ENCODE assay signal across 8 cellular contexts in the genomic region with DNA sequence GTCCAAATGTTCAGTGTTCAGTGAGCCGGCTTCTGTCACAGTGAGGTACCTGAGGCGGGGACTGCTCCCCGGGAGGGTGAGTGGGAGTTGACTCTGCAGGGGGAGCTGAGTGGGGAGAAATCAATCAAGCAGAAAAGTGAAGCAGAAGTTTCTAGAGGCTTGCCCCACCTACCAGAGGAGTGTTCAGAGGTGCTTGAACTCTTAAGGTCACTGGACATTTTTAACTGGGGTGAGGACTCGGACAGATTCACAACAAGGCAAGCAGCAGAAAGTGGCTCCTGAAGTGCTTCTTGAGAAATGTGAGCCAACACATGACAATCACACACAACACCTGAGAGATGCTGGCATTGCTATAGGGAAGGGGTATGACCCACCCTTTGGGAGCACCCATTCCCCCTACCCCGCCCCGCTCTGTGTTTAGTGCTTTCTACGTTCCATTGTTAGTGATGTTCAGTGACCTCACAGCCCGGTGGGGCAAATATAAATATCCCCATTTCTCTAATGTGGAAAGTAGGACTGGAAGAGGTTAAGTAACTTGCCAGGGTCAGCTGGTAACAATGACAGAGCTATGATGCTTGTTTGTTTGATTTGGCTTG. TPM values are rescaled to one million over a fixed set of nuclear protein-coding genes. Genes with fewer than 3 reads are reported as not detected.
DNase-seq lines count a peak whose midpoint lies in the region; ATAC-seq and TF ChIP-seq lines count a peak whose summit lies in the region.

No MANE protein-coding gene starts in this region.

- H3K4me1 Mint-ChIP-seq in endothelial cell (ENCODE audit: unreplicated experiment) = peaks cover 55% of the 10 kb centered on the region

- peak overlapping the region; percentile 58 for H3K27ac ChIP-seq in psoas muscle

- H3K27ac Mint-ChIP-seq in endothelial cell (ENCODE audit: unreplicated experiment) = peak overlapping the region; percentile 40

- WGBS in psoas muscle, 3 donors = 85 to 88% (median 87%) methylated on average over 8 of the region's 8 CpGs

- TF ChIP-seq CTCF in GM12865 (IDR thresholded peaks at IDR 0.05; ENCODE audit: insufficient read depth, low read depth, low read length, missing control alignments) = no peak
- no peak for TF ChIP-seq CTCF in endothelial cell (IDR thresholded peaks at IDR 0.05; ENCODE audit: unreplicated experiment)
- TF ChIP-seq CTCF in psoas muscle (IDR thresholded peaks at IDR 0.05) = no peak

- no peaks in the 10 kb centered on the region for H3K27me3 ChIP-seq in psoas muscle (ENCODE audit: insufficient read depth in 3 of 3, low read length in 2 of 3)

- H3K9me3 Mint-ChIP-seq in endothelial cell (ENCODE audit: unreplicated experiment) = no peaks in the 10 kb centered on the region

- TF ChIP-seq RAD21 in Ishikawa (IDR thresholded peaks at IDR 0.05; ENCODE audit: low read depth) = peak; percentile 14; the same call in 1 of the 2 replicates

- intact Hi-C loops in psoas muscle (cut with DNase I) = loop anchor here in 1 of 2 donors (2.0 kb wide), 2 partner anchors 83 to 173 kb away; no protein-coding TSS in a partner anchor

- H3K36me3 Mint-ChIP-seq in endothelial cell (ENCODE audit: low read depth, unreplicated experiment) = peaks cover 3% of the 10 kb centered on the region

- H3K4me3 ChIP-seq in GM12865 (ENCODE audit: low read depth, low read length) (peak overlapping the region; percentile 23), psoas muscle (no peak overlapping the region)

- peak overlapping the region; percentile 28 for H3K4me3 Mint-ChIP-seq in endothelial cell (ENCODE audit: unreplicated experiment)

- peaks cover 7% of the 10 kb centered on the region for H3K27me3 Mint-ChIP-seq in endothelial cell (ENCODE audit: unreplicated experiment)

- TF ChIP-seq EP300 in Ishikawa (IDR thresholded peaks at IDR 0.05; ENCODE audit: borderline replicate concordance) = peak; percentile 80

- DNase-seq in GM12865 (ENCODE audit: low read depth) (peak; percentile 60), endothelial cell (ENCODE audit: low spot score) (no peak), psoas muscle (no peak), middle frontal gyrus (ENCODE audit: extremely low spot score, low spot score) (no peak), NCI-H345 (lab: John Stamatoyannopoulos, UW) (no peak), NCI-H524 (lab: John Stamatoyannopoulos, UW) (no peak)

- H3K4me1 ChIP-seq in psoas muscle = peaks cover 12% of the 10 kb centered on the region

- no peaks in the 10 kb centered on the region for H3K9me3 ChIP-seq in psoas muscle

- no peaks in the 10 kb centered on the region for H3K36me3 ChIP-seq in psoas muscle (ENCODE audit: insufficient read depth in 1 of 2, low read depth in 1 of 2)

- ATAC-seq in psoas muscle (peak in 2 of 4 donors; percentile 2 to 9), HG03354 (IDR thresholded peaks at IDR 0.05; ENCODE audit: poor library complexity, severe bottlenecking, unreplicated experiment) (no peak)

TF ChIP-seq in Ishikawa, 13 proteins besides CTCF, POLR2A, EP300 and RAD21:
- TF ChIP-seq EGR1 (IDR thresholded peaks at IDR 0.05) = peak; percentile 88
- TF ChIP-seq TEAD4 (IDR thresholded peaks at IDR 0.05) = peak; percentile 46; the same call in 1 of the 2 replicates
- TF ChIP-seq TCF12 (IDR thresholded peaks at IDR 0.05; ENCODE audit: low read depth) = peak; percentile 82
- TF ChIP-seq, protein P1, sequence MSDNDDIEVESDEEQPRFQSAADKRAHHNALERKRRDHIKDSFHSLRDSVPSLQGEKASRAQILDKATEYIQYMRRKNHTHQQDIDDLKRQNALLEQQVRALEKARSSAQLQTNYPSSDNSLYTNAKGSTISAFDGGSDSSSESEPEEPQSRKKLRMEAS (IDR thresholded peaks at IDR 0.05) = no peak; the same call in 1 of the 2 replicates
- TF ChIP-seq ZBTB7A (IDR thresholded peaks at IDR 0.05; ENCODE audit: low read depth) = no peak
- TF ChIP-seq TAF1 (IDR thresholded peaks at IDR 0.05; ENCODE audit: low read depth) = 0 out of 2 replicates have a peak, but pooled peaks have one; percentile 31
TF ChIP-seq in Ishikawa: peak in this region for 4.

RNA-seq across cellular contexts. Expression of gene AKAP13, which starts 48.6 kb away (rescaled TPM):
- total RNA-seq in endothelial cell (ENCODE audit: unreplicated experiment) = 249 TPM
- 100 to 1,000 TPM in 3 of 4 donors, 10 to 100 TPM in 1; 93.7 to 126 (median 122) TPM for total RNA-seq in psoas muscle
- 10 to 100 TPM; 18.2 to 86.0 (median 46.5) TPM for polyA plus RNA-seq in psoas muscle
